In genomic region chr17:40071720-40072480, GRCh38 we compare ENCODE assay signal across 2 cellular contexts.
TF ChIP-seq lines count a peak whose summit lies in the region.

No MANE protein-coding gene starts in this region.

TF ChIP-seq in K562, 482 proteins besides CTCF, POLR2A, EP300 and RAD21 (continues in another document):
- TF ChIP-seq, protein P1, sequence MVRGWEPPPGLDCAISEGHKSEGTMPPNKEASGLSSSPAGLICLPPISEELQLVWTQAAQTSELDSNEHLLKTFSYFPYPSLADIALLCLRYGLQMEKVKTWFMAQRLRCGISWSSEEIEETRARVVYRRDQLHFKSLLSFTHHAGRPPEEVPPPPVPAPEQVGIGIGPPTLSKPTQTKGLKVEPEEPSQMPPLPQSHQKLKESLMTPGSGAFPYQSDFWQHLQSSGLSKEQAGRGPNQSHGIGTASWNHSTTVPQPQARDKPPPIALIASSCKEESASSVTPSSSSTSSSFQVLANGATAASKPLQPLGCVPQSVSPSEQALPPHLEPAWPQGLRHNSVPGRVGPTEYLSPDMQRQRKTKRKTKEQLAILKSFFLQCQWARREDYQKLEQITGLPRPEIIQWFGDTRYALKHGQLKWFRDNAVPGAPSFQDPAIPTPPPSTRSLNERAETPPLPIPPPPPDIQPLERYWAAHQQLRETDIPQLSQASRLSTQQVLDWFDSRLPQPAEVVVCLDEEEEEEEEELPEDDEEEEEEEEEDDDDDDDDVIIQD (CRISPR knock-in tag; IDR thresholded peaks at IDR 0.05): no peak
- no peak for TF ChIP-seq ARHGAP35 (IDR thresholded peaks at IDR 0.05; ENCODE audit: partially characterized antibody)
- TF ChIP-seq RBFOX2 (IDR thresholded peaks at IDR 0.05; ENCODE audit: low read depth, low read length): peak; percentile 36
- TF ChIP-seq BHLHE40 (IDR thresholded peaks at IDR 0.05; ENCODE audit: low read length): peak; percentile 83
- 0 out of 2 replicates have a peak, but pooled peaks have one; percentile 31 for TF ChIP-seq ZNF76 (CRISPR knock-in tag; IDR thresholded peaks at IDR 0.05; ENCODE audit: borderline replicate concordance)
- peak; percentile 77 for TF ChIP-seq NFIC (IDR thresholded peaks at IDR 0.05)
- TF ChIP-seq JUND (IDR thresholded peaks at IDR 0.05; ENCODE audit: borderline replicate concordance, low read depth, low read length): no peak
- TF ChIP-seq JUND (tag; IDR thresholded peaks at IDR 0.05; ENCODE audit: borderline replicate concordance, low read depth, low read length): no peak
- no peak for TF ChIP-seq GTF3C2 (IDR thresholded peaks at IDR 0.05; ENCODE audit: borderline replicate concordance, extremely low read depth, insufficient read length)
- TF ChIP-seq, protein P2, sequence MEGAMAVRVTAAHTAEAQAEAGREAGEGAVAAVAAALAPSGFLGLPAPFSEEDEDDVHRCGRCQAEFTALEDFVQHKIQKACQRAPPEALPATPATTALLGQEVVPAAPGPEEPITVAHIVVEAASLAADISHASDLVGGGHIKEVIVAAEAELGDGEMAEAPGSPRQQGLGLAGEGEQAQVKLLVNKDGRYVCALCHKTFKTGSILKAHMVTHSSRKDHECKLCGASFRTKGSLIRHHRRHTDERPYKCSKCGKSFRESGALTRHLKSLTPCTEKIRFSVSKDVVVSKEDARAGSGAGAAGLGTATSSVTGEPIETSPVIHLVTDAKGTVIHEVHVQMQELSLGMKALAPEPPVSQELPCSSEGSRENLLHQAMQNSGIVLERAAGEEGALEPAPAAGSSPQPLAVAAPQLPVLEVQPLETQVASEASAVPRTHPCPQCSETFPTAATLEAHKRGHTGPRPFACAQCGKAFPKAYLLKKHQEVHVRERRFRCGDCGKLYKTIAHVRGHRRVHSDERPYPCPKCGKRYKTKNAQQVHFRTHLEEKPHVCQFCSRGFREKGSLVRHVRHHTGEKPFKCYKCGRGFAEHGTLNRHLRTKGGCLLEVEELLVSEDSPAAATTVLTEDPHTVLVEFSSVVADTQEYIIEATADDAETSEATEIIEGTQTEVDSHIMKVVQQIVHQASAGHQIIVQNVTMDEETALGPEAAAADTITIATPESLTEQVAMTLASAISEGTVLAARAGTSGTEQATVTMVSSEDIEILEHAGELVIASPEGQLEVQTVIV (CRISPR knock-in tag; IDR thresholded peaks at IDR 0.05; ENCODE audit: borderline replicate concordance): no peak
- TF ChIP-seq, protein P3, sequence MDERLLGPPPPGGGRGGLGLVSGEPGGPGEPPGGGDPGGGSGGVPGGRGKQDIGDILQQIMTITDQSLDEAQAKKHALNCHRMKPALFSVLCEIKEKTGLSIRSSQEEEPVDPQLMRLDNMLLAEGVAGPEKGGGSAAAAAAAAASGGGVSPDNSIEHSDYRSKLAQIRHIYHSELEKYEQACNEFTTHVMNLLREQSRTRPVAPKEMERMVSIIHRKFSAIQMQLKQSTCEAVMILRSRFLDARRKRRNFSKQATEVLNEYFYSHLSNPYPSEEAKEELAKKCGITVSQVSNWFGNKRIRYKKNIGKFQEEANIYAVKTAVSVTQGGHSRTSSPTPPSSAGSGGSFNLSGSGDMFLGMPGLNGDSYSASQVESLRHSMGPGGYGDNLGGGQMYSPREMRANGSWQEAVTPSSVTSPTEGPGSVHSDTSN (CRISPR knock-in tag; IDR thresholded peaks at IDR 0.05; ENCODE audit: low read depth): no peak
- TF ChIP-seq, protein P3 (tag; conservative IDR thresholded peaks at IDR 0.05; ENCODE audit: low read depth): no peak
- TF ChIP-seq ZNF165 (CRISPR knock-in tag; IDR thresholded peaks at IDR 0.05; ENCODE audit: borderline replicate concordance): no peak
- TF ChIP-seq ARID3B (CRISPR knock-in tag; IDR thresholded peaks at IDR 0.05; ENCODE audit: borderline replicate concordance): no peak
- no peak for TF ChIP-seq ZNF778 (CRISPR knock-in tag; IDR thresholded peaks at IDR 0.05)
- TF ChIP-seq HCFC1 (IDR thresholded peaks at IDR 0.05; ENCODE audit: low read depth, low read length): no peak

TF ChIP-seq in HEK293T, 16 proteins besides CTCF, POLR2A, EP300 and RAD21:
- TF ChIP-seq PKNOX1 (IDR thresholded peaks at IDR 0.05) (no peak), L3MBTL2 (conservative IDR thresholded peaks at IDR 0.05) (no peak), TARDBP (IDR thresholded peaks at IDR 0.05) (no peak), SUZ12 (IDR thresholded peaks at IDR 0.05) (no peak), FOXA1 (IDR thresholded peaks at IDR 0.05) (no peak), SP1 (IDR thresholded peaks at IDR 0.05) (no peak), NFRKB (IDR thresholded peaks at IDR 0.05) (no peak), ZNF384 (IDR thresholded peaks at IDR 0.05) (no peak), BHLHE40 (IDR thresholded peaks at IDR 0.05; ENCODE audit: borderline replicate concordance) (no peak), ELF4 (IDR thresholded peaks at IDR 0.05) (no peak), LEF1 (IDR thresholded peaks at IDR 0.05; ENCODE audit: borderline replicate concordance) (no peak), FOXM1 (IDR thresholded peaks at IDR 0.05; ENCODE audit: borderline replicate concordance) (no peak), CTBP1 (IDR thresholded peaks at IDR 0.05; ENCODE audit: borderline replicate concordance) (no peak), FOXK2 (IDR thresholded peaks at IDR 0.05) (no peak), ARNT (IDR thresholded peaks at IDR 0.05) (no peak), HDGF (IDR thresholded peaks at IDR 0.05; ENCODE audit: borderline replicate concordance) (no peak)
